Comparison of ENCODE assay signal across 10 cellular contexts in the genomic region with DNA sequence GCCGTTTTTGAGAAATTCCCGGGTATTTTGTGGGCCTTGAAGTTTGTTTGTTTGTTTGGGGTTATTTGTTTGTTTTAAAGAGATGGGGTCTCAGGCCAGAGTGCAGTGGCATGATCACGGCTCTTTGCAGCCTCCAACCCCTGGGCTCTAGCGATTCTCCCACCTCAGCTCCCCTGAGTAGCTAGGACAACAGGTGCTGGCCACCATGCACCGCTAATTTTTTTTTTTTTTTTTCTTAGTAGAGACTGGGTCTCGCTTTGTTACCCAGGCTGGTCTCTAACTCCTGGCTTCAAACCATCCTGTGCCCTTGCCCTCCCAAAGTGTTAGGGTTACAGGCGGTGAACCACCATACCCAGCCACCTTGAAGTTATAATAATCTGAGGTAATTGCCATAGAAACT. TPM values are rescaled to one million over a fixed set of nuclear protein-coding genes. Genes with fewer than 3 reads are reported as not detected.
DNase-seq lines count a peak whose midpoint lies in the region; ATAC-seq and TF ChIP-seq lines count a peak whose summit lies in the region.
"Had no signal": no experiment of that assay in that cellular context is flagged by ENCODE, and none has a peak within 500 bp of the region (broad histone marks: within the 10 kb centered on the region; RNA-seq: fewer than 3 reads in every experiment).

No MANE protein-coding gene starts in this region.

- DNase-seq in activated CD8-positive, alpha-beta memory T cell treated with anti-CD3 and anti-CD28 coated beads, Interleukin-2, amount 10 ng/mL, durations not matched to agents 7 days and 5 days: no peak
- no peak for DNase-seq in activated CD8-positive, alpha-beta memory T cell treated with anti-CD3 and anti-CD28 coated beads, Interleukin-2, amount 50 U/mL, for 48 hours
- DNase-seq in activated CD4-positive, alpha-beta memory T cell treated with anti-CD3 and anti-CD28 coated beads, Interleukin-2, amount 10 ng/mL, durations not matched to agents 7 days and 5 days: no peak
- DNase-seq in glutamatergic neuron: no peak
- DNase-seq in GM10248 (ENCODE audit: extremely low spot score): no peak
- no peak for DNase-seq in NOMO-1 treated with dmso at 0.1 percent for 144 hours (lab: John Stamatoyannopoulos, UW; ENCODE audit: unreplicated experiment)
- DNase-seq: SJCRH30 had no signal

- peak overlapping the region; percentile 100 for H3K27ac Mint-ChIP-seq in activated CD8-positive, alpha-beta memory T cell treated with anti-CD3 and anti-CD28 coated beads, Interleukin-2, amount 10 ng/mL, durations not matched to agents 7 days and 5 days
- peak overlapping the region; percentile 67 for H3K27ac Mint-ChIP-seq in activated CD4-positive, alpha-beta memory T cell treated with anti-CD3 and anti-CD28 coated beads, Interleukin-2, amount 10 ng/mL, durations not matched to agents 7 days and 5 days
- no peak overlapping the region for H3K27ac Mint-ChIP-seq in glutamatergic neuron (ENCODE audit: unreplicated experiment)
- peak overlapping the region; percentile 99 for H3K27ac Mint-ChIP-seq in stimulated activated memory B cell treated with anti-CD40 and anti-IgM and Interleukin-4, amounts not matched to agents 10 μg/mL and 1 μg/mL and 100 μg/mL, for 72 hours

- ATAC-seq in activated CD8-positive, alpha-beta memory T cell treated with anti-CD3 and anti-CD28 coated beads, Interleukin-2, amount 10 ng/mL, durations not matched to agents 7 days and 5 days: no peak
- no peak for ATAC-seq in stimulated activated memory B cell treated with anti-CD40 and anti-IgM and Interleukin-4, amounts not matched to agents 10 μg/mL and 1 μg/mL and 100 μg/mL, for 72 hours
- no peak for ATAC-seq in HG02840 (IDR thresholded peaks at IDR 0.05; ENCODE audit: low FRiP score, unreplicated experiment)

- H3K36me3 Mint-ChIP-seq in activated CD8-positive, alpha-beta memory T cell treated with anti-CD3 and anti-CD28 coated beads, Interleukin-2, amount 10 ng/mL, durations not matched to agents 7 days and 5 days: peaks cover 45% of the 10 kb centered on the region
- peaks cover 58% of the 10 kb centered on the region for H3K36me3 Mint-ChIP-seq in activated CD4-positive, alpha-beta memory T cell treated with anti-CD3 and anti-CD28 coated beads, Interleukin-2, amount 10 ng/mL, durations not matched to agents 7 days and 5 days (ENCODE audit: low read depth)
- H3K36me3 Mint-ChIP-seq in glutamatergic neuron (ENCODE audit: unreplicated experiment): peaks cover 9% of the 10 kb centered on the region
- H3K36me3 Mint-ChIP-seq in stimulated activated memory B cell treated with anti-CD40 and anti-IgM and Interleukin-4, amounts not matched to agents 10 μg/mL and 1 μg/mL and 100 μg/mL, for 72 hours: peaks cover 31% of the 10 kb centered on the region

- peak overlapping the region; percentile 99 for H3K4me3 Mint-ChIP-seq in activated CD8-positive, alpha-beta memory T cell treated with anti-CD3 and anti-CD28 coated beads, Interleukin-2, amount 10 ng/mL, durations not matched to agents 7 days and 5 days
- peak overlapping the region; percentile 97 for H3K4me3 Mint-ChIP-seq in activated CD4-positive, alpha-beta memory T cell treated with anti-CD3 and anti-CD28 coated beads, Interleukin-2, amount 10 ng/mL, durations not matched to agents 7 days and 5 days
- peak overlapping the region; percentile 78 for H3K4me3 Mint-ChIP-seq in glutamatergic neuron (ENCODE audit: unreplicated experiment)
- peak overlapping the region; percentile 93 for H3K4me3 Mint-ChIP-seq in stimulated activated memory B cell treated with anti-CD40 and anti-IgM and Interleukin-4, amounts not matched to agents 10 μg/mL and 1 μg/mL and 100 μg/mL, for 72 hours

- CTCF ChIA-PET in activated CD8-positive, alpha-beta memory T cell treated with anti-CD3 and anti-CD28 coated beads, Interleukin-2, amount 10 ng/mL, durations not matched to agents 7 days and 5 days (lab: Charles Lee): interaction anchor here (1.5 to 3.6 kb wide), 7 partner anchors 8 to 351 kb away, joined by 4 to 26 read pairs (median 13); no protein-coding TSS in a partner anchor
- CTCF ChIA-PET in activated CD4-positive, alpha-beta memory T cell treated with anti-CD3 and anti-CD28 coated beads, Interleukin-2, amount 10 ng/mL, durations not matched to agents 7 days and 5 days (lab: Charles Lee): interaction anchor here (1.6 to 3.6 kb wide), 6 partner anchors 36 to 125 kb away, joined by 5 to 27 read pairs (median 12); no protein-coding TSS in a partner anchor
- CTCF ChIA-PET in GM10248 (lab: Yijun Ruan, JAX): interaction anchor here (1.4 kb wide), 2 partner anchors 14 to 124 kb away, joined by 5 read pairs; no protein-coding TSS in a partner anchor

- no peaks in the 10 kb centered on the region for H3K9me3 Mint-ChIP-seq in activated CD8-positive, alpha-beta memory T cell treated with anti-CD3 and anti-CD28 coated beads, Interleukin-2, amount 10 ng/mL, durations not matched to agents 7 days and 5 days (ENCODE audit: low read depth)
- H3K9me3 Mint-ChIP-seq in activated CD4-positive, alpha-beta memory T cell treated with anti-CD3 and anti-CD28 coated beads, Interleukin-2, amount 10 ng/mL, durations not matched to agents 7 days and 5 days: no peaks in the 10 kb centered on the region
- H3K9me3 Mint-ChIP-seq in glutamatergic neuron (ENCODE audit: unreplicated experiment): peaks cover 7% of the 10 kb centered on the region
- H3K9me3 Mint-ChIP-seq in stimulated activated memory B cell treated with anti-CD40 and anti-IgM and Interleukin-4, amounts not matched to agents 10 μg/mL and 1 μg/mL and 100 μg/mL, for 72 hours: peaks cover 4% of the 10 kb centered on the region

- TF ChIP-seq CTCF in glutamatergic neuron (IDR thresholded peaks at IDR 0.05; ENCODE audit: partially characterized antibody, unreplicated experiment) (no peak), GM10248 (IDR thresholded peaks at IDR 0.05; ENCODE audit: control extremely low read depth, extremely low read depth, low read depth, missing control alignments) (no peak)

- H3K4me1 Mint-ChIP-seq in activated CD8-positive, alpha-beta memory T cell treated with anti-CD3 and anti-CD28 coated beads, Interleukin-2, amount 10 ng/mL, durations not matched to agents 7 days and 5 days: peaks cover 41% of the 10 kb centered on the region
- peaks cover 48% of the 10 kb centered on the region for H3K4me1 Mint-ChIP-seq in activated CD4-positive, alpha-beta memory T cell treated with anti-CD3 and anti-CD28 coated beads, Interleukin-2, amount 10 ng/mL, durations not matched to agents 7 days and 5 days
- peaks cover 8% of the 10 kb centered on the region for H3K4me1 Mint-ChIP-seq in glutamatergic neuron (ENCODE audit: low read depth, unreplicated experiment)
- peaks cover 34% of the 10 kb centered on the region for H3K4me1 Mint-ChIP-seq in stimulated activated memory B cell treated with anti-CD40 and anti-IgM and Interleukin-4, amounts not matched to agents 10 μg/mL and 1 μg/mL and 100 μg/mL, for 72 hours

- POLR2A ChIA-PET in activated CD4-positive, alpha-beta memory T cell treated with anti-CD3 and anti-CD28 coated beads, Interleukin-2, amount 10 ng/mL, durations not matched to agents 7 days and 5 days (lab: Charles Lee): interaction anchor here (1.9 to 3.1 kb wide), 8 partner anchors 9 to 287 kb away, joined by 6 to 99 read pairs (median 30); a partner anchor contains a TSS
- POLR2A ChIA-PET in GM10248 (lab: Yijun Ruan, JAX): interaction anchor here (0.6 to 0.7 kb wide), 2 partner anchors 228 to 351 kb away, joined by 3 to 4 read pairs; no protein-coding TSS in a partner anchor

- H3K27me3 Mint-ChIP-seq in activated CD8-positive, alpha-beta memory T cell treated with anti-CD3 and anti-CD28 coated beads, Interleukin-2, amount 10 ng/mL, durations not matched to agents 7 days and 5 days: no peaks in the 10 kb centered on the region
- no peaks in the 10 kb centered on the region for H3K27me3 Mint-ChIP-seq in activated CD4-positive, alpha-beta memory T cell treated with anti-CD3 and anti-CD28 coated beads, Interleukin-2, amount 10 ng/mL, durations not matched to agents 7 days and 5 days
- peaks cover 20% of the 10 kb centered on the region for H3K27me3 Mint-ChIP-seq in glutamatergic neuron (ENCODE audit: unreplicated experiment)
- H3K27me3 Mint-ChIP-seq in stimulated activated memory B cell treated with anti-CD40 and anti-IgM and Interleukin-4, amounts not matched to agents 10 μg/mL and 1 μg/mL and 100 μg/mL, for 72 hours: no peaks in the 10 kb centered on the region

RNA-seq across cellular contexts. Expression of a gene that starts 2.0 kb away (rescaled TPM):
- total RNA-seq in activated CD8-positive, alpha-beta memory T cell treated with anti-CD3 and anti-CD28 coated beads, Interleukin-2, amount 10 ng/mL, durations not matched to agents 7 days and 5 days: 10 to 100 TPM; 83.8 to 89.1 TPM
- total RNA-seq in activated CD4-positive, alpha-beta memory T cell treated with anti-CD3 and anti-CD28 coated beads, Interleukin-2, amount 10 ng/mL, durations not matched to agents 7 days and 5 days: 10 to 100 TPM; 84.7 to 87.1 TPM
- 84.7 TPM for total RNA-seq in glutamatergic neuron (ENCODE audit: unreplicated experiment)

RNA-seq across cellular contexts. Expression of a gene that starts 7.6 kb away (rescaled TPM):
- not detected for total RNA-seq in activated CD8-positive, alpha-beta memory T cell treated with anti-CD3 and anti-CD28 coated beads, Interleukin-2, amount 10 ng/mL, durations not matched to agents 7 days and 5 days
- total RNA-seq in activated CD4-positive, alpha-beta memory T cell treated with anti-CD3 and anti-CD28 coated beads, Interleukin-2, amount 10 ng/mL, durations not matched to agents 7 days and 5 days: not detected
- total RNA-seq in glutamatergic neuron (ENCODE audit: unreplicated experiment): 35.4 TPM

RNA-seq across cellular contexts. Expression of a gene that starts 8.6 kb away (rescaled TPM):
- 1 to 10 TPM; 6.0 to 7.0 TPM for total RNA-seq in activated CD8-positive, alpha-beta memory T cell treated with anti-CD3 and anti-CD28 coated beads, Interleukin-2, amount 10 ng/mL, durations not matched to agents 7 days and 5 days
- 1 to 10 TPM; 6.1 TPM for total RNA-seq in activated CD4-positive, alpha-beta memory T cell treated with anti-CD3 and anti-CD28 coated beads, Interleukin-2, amount 10 ng/mL, durations not matched to agents 7 days and 5 days
- 92.8 TPM for total RNA-seq in glutamatergic neuron (ENCODE audit: unreplicated experiment)

RNA-seq across cellular contexts. Expression of a gene that starts 19.7 kb away (rescaled TPM):
- total RNA-seq in activated CD8-positive, alpha-beta memory T cell treated with anti-CD3 and anti-CD28 coated beads, Interleukin-2, amount 10 ng/mL, durations not matched to agents 7 days and 5 days: not detected
- not detected for total RNA-seq in activated CD4-positive, alpha-beta memory T cell treated with anti-CD3 and anti-CD28 coated beads, Interleukin-2, amount 10 ng/mL, durations not matched to agents 7 days and 5 days
- not detected for total RNA-seq in glutamatergic neuron (ENCODE audit: unreplicated experiment)
- total RNA-seq: aorta, SJCRH30 had no signal

RNA-seq across cellular contexts. Expression of a gene that starts 22.6 kb away (rescaled TPM):
- 10 to 100 TPM; 30.7 to 34.2 TPM for total RNA-seq in activated CD8-positive, alpha-beta memory T cell treated with anti-CD3 and anti-CD28 coated beads, Interleukin-2, amount 10 ng/mL, durations not matched to agents 7 days and 5 days
- 10 to 100 TPM; 35.0 to 35.6 TPM for total RNA-seq in activated CD4-positive, alpha-beta memory T cell treated with anti-CD3 and anti-CD28 coated beads, Interleukin-2, amount 10 ng/mL, durations not matched to agents 7 days and 5 days
- 30.8 TPM for total RNA-seq in glutamatergic neuron (ENCODE audit: unreplicated experiment)

Comparison
In these comparisons a context has a peak if more than half of its experiments do, and no peak if none do; other contexts are left out.
1. RNA of a gene that starts 7.6 kb away (total RNA-seq): 35.4 TPM in glutamatergic neuron (single experiment); not detected in activated CD8-positive, alpha-beta memory T cell treated with anti-CD3 and anti-CD28 coated beads, Interleukin-2, amount 10 ng/mL, durations not matched to agents 7 days and 5 days and not detected in activated CD4-positive, alpha-beta memory T cell treated with anti-CD3 and anti-CD28 coated beads, Interleukin-2, amount 10 ng/mL, durations not matched to agents 7 days and 5 days; every median in the first group is over 10 times any median in the second.
2. RNA of a gene that starts 8.6 kb away (total RNA-seq): 92.8 TPM in glutamatergic neuron (single experiment); 6.0 to 7.0 TPM in activated CD8-positive, alpha-beta memory T cell treated with anti-CD3 and anti-CD28 coated beads, Interleukin-2, amount 10 ng/mL, durations not matched to agents 7 days and 5 days and 6.1 TPM in activated CD4-positive, alpha-beta memory T cell treated with anti-CD3 and anti-CD28 coated beads, Interleukin-2, amount 10 ng/mL, durations not matched to agents 7 days and 5 days; every median in the first group is over 10 times any median in the second.
3. Peak in every context shown above with its lines, with median percentiles within 50 percentile points of each other: H3K4me3 Mint-ChIP-seq.